In the genomic region with DNA sequence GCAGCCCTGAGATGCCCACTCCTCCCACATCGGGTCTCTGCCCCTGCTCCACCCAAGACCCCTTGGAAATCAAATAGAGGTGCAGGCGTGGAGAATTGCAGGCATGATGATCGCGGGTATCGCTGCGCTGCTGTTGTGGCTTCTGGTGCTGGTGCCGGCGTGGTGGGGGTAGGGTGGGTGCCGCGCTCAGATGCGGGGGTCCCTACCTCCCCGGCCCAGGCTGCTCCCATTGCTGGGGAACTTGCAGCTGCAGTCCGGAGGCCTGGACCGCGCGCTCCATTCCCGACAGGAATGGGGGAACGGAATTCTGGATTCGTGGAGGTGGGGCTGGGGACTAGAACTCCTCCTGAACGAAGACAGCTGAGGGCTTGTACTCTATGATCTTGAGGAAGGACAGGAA, we compare ENCODE assay signal across 1 cellular context.
TF ChIP-seq lines count a peak whose summit lies in the region.

No MANE protein-coding gene starts in this region.

TF ChIP-seq in GM23338, 12 proteins besides CTCF, POLR2A, EP300 and RAD21 (continued from another document):
- TF ChIP-seq, protein P1, sequence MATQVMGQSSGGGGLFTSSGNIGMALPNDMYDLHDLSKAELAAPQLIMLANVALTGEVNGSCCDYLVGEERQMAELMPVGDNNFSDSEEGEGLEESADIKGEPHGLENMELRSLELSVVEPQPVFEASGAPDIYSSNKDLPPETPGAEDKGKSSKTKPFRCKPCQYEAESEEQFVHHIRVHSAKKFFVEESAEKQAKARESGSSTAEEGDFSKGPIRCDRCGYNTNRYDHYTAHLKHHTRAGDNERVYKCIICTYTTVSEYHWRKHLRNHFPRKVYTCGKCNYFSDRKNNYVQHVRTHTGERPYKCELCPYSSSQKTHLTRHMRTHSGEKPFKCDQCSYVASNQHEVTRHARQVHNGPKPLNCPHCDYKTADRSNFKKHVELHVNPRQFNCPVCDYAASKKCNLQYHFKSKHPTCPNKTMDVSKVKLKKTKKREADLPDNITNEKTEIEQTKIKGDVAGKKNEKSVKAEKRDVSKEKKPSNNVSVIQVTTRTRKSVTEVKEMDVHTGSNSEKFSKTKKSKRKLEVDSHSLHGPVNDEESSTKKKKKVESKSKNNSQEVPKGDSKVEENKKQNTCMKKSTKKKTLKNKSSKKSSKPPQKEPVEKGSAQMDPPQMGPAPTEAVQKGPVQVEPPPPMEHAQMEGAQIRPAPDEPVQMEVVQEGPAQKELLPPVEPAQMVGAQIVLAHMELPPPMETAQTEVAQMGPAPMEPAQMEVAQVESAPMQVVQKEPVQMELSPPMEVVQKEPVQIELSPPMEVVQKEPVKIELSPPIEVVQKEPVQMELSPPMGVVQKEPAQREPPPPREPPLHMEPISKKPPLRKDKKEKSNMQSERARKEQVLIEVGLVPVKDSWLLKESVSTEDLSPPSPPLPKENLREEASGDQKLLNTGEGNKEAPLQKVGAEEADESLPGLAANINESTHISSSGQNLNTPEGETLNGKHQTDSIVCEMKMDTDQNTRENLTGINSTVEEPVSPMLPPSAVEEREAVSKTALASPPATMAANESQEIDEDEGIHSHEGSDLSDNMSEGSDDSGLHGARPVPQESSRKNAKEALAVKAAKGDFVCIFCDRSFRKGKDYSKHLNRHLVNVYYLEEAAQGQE (IDR thresholded peaks at IDR 0.05; ENCODE audit: unreplicated experiment), result no peak
- TF ChIP-seq, protein P2, sequence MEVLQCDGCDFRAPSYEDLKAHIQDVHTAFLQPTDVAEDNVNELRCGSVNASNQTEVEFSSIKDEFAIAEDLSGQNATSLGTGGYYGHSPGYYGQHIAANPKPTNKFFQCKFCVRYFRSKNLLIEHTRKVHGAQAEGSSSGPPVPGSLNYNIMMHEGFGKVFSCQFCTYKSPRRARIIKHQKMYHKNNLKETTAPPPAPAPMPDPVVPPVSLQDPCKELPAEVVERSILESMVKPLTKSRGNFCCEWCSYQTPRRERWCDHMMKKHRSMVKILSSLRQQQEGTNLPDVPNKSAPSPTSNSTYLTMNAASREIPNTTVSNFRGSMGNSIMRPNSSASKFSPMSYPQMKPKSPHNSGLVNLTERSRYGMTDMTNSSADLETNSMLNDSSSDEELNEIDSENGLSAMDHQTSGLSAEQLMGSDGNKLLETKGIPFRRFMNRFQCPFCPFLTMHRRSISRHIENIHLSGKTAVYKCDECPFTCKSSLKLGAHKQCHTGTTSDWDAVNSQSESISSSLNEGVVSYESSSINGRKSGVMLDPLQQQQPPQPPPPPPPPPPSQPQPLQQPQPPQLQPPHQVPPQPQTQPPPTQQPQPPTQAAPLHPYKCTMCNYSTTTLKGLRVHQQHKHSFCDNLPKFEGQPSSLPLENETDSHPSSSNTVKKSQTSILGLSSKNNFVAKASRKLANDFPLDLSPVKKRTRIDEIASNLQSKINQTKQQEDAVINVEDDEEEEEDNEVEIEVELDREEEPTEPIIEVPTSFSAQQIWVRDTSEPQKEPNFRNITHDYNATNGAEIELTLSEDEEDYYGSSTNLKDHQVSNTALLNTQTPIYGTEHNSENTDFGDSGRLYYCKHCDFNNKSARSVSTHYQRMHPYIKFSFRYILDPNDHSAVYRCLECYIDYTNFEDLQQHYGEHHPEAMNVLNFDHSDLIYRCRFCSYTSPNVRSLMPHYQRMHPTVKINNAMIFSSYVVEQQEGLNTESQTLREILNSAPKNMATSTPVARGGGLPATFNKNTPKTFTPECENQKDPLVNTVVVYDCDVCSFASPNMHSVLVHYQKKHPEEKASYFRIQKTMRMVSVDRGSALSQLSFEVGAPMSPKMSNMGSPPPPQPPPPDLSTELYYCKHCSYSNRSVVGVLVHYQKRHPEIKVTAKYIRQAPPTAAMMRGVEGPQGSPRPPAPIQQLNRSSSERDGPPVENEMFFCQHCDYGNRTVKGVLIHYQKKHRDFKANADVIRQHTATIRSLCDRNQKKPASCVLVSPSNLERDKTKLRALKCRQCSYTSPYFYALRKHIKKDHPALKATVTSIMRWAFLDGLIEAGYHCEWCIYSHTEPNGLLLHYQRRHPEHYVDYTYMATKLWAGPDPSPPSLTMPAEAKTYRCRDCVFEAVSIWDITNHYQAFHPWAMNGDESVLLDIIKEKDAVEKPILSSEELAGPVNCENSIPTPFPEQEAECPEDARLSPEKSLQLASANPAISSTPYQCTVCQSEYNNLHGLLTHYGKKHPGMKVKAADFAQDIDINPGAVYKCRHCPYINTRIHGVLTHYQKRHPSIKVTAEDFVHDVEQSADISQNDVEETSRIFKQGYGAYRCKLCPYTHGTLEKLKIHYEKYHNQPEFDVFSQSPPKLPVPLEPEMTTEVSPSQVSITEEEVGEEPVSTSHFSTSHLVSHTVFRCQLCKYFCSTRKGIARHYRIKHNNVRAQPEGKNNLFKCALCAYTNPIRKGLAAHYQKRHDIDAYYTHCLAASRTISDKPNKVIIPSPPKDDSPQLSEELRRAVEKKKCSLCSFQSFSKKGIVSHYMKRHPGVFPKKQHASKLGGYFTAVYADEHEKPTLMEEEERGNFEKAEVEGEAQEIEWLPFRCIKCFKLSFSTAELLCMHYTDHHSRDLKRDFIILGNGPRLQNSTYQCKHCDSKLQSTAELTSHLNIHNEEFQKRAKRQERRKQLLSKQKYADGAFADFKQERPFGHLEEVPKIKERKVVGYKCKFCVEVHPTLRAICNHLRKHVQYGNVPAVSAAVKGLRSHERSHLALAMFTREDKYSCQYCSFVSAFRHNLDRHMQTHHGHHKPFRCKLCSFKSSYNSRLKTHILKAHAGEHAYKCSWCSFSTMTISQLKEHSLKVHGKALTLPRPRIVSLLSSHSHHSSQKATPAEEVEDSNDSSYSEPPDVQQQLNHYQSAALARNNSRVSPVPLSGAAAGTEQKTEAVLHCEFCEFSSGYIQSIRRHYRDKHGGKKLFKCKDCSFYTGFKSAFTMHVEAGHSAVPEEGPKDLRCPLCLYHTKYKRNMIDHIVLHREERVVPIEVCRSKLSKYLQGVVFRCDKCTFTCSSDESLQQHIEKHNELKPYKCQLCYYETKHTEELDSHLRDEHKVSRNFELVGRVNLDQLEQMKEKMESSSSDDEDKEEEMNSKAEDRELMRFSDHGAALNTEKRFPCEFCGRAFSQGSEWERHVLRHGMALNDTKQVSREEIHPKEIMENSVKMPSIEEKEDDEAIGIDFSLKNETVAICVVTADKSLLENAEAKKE (CRISPR knock-in tag; IDR thresholded peaks at IDR 0.05), result no peak
- TF ChIP-seq JUNB (IDR thresholded peaks at IDR 0.05; ENCODE audit: unreplicated experiment), result no peak
- no peak for TF ChIP-seq POLR2AphosphoS5 (IDR thresholded peaks at IDR 0.05; ENCODE audit: low read depth)
- TF ChIP-seq STAT1 (IDR thresholded peaks at IDR 0.05; ENCODE audit: unreplicated experiment), result no peak
- TF ChIP-seq ZNF114 (CRISPR knock-in tag; IDR thresholded peaks at IDR 0.05), result no peak
- no peak for TF ChIP-seq CREB1 (CRISPR knock-in tag; IDR thresholded peaks at IDR 0.05; ENCODE audit: low read depth)
- no peak for TF ChIP-seq NANOG (IDR thresholded peaks at IDR 0.05; ENCODE audit: borderline replicate concordance)
